ENCODE assay signal across 8 cellular contexts in the genomic region with DNA sequence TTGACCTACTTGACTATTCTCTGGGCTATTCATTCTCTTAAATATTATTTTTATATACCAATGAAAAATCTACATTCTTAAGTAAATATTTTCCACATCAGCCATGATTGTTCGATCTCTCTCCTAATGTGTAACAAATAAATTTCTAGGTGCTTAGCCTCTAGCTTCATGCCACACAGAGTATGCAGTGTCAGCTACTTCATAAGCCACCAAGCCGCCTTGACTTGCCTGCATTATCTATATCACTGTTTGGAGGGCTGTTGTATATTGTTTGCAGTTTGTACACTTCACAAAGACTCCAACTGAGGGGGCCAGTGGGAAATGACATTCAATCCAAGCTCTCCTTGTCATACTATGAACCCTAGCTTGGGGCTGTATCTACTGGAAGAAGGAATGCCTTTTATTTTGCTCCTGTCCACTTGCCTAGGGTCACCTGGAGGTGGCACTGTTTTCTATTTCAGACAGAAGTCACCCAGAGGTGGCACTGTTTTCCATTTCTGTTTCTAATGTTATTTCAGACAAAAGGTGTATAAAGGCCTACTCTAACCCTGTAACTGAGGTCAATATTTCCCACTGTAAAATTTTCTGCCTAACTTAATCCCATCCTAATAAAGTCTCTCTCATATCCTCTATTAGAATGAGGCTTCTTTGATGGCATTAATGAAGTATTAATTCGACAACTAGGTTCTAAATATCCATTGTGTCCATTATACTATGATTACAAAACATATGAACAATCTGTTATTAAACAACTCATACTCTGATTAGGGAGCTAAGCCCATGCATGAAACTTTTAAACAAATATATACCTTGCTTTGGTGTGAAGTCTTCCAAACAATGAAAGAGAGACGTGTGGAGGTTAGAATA. TPM values are rescaled to one million over a fixed set of nuclear protein-coding genes. Genes with fewer than 3 reads are reported as not detected.
DNase-seq lines count a peak whose midpoint lies in the region; ATAC-seq and TF ChIP-seq lines count a peak whose summit lies in the region.

No MANE protein-coding gene starts in this region.

- H3K4ac ChIP-seq in IMR-90 (ENCODE audit: low read depth, low read length) (no peak overlapping the region; the same call in 1 of the 2 replicates), mesendoderm (ENCODE audit: low read depth, low read length) (no peak overlapping the region)

- H3K36me3 Mint-ChIP-seq in T-cell: no peaks in the 10 kb centered on the region

- no peak overlapping the region for H4K91ac ChIP-seq in IMR-90 (ENCODE audit: insufficient read depth, low read depth, low read length)

- H3K4me1 ChIP-seq in IMR-90 (ENCODE audit: control insufficient read depth, insufficient read depth, low read length) (peaks cover 10% of the 10 kb centered on the region; the same call in 1 of the 2 replicates), mesendoderm (ENCODE audit: control insufficient read depth, low read depth, low read length) (no peaks in the 10 kb centered on the region), vagina (no peaks in the 10 kb centered on the region)

- DNase-seq in activated CD4-positive, CD25-positive, alpha-beta regulatory T cell treated with anti-CD3 and anti-CD28 coated beads, Interleukin-2, amount 50 U/mL, for 16 hours (ENCODE audit: low read depth, low spot score): peak; percentile 18
- DNase-seq in activated CD4-positive, CD25-positive, alpha-beta regulatory T cell treated with anti-CD3 and anti-CD28 coated beads, Interleukin-2, amount 50 U/mL, for 72 hours: no peak
- DNase-seq in IMR-90: peak; percentile 36
- DNase-seq in T-cell: peak in 31 of 34 experiments; percentile 1 to 52 (median 27)
- DNase-seq in brain microvascular endothelial cell: no peak
- peak; percentile 91 for DNase-seq in mesendoderm
- DNase-seq in vagina (ENCODE audit: extremely low spot score in 2 of 2): no peak

- no peak overlapping the region for H3K4me3 Mint-ChIP-seq in T-cell

- H3K9ac ChIP-seq in IMR-90 (ENCODE audit: low read depth, low read length): no peak overlapping the region
- peak overlapping the region; percentile 40 for H3K9ac ChIP-seq in mesendoderm (ENCODE audit: low read length)

- no peak overlapping the region for H2BK20ac ChIP-seq in IMR-90 (ENCODE audit: low read depth, low read length)

- TF ChIP-seq POLR2A in IMR-90 (IDR thresholded peaks at IDR 0.05; ENCODE audit: low read depth, low read length) (no peak), vagina (IDR thresholded peaks at IDR 0.05) (no peak)

- in situ Hi-C loops in IMR-90 (cut with MboI; ENCODE audit: low sequenced_read_pairs): no loop called here
- in situ Hi-C loops in brain microvascular endothelial cell (cut with HindIII; ENCODE audit: low pct_ligation_motif_present, low sequenced_read_pairs): no loop called here

- peak overlapping the region; percentile 90 for H2BK5ac ChIP-seq in IMR-90 (ENCODE audit: low read depth, low read length, poor library complexity, severe bottlenecking)
- no peak overlapping the region for H2BK5ac ChIP-seq in mesendoderm (ENCODE audit: low read length)

- H3K9me3 Mint-ChIP-seq in T-cell: no peaks in the 10 kb centered on the region

- H3K79me1 ChIP-seq in IMR-90 (ENCODE audit: low read depth in 1 of 2, low read length in 2 of 2) (peaks cover 5 to 31% of the 10 kb centered on the region in 2 experiments), mesendoderm (ENCODE audit: low read length) (peaks cover 2% of the 10 kb centered on the region)

- TF ChIP-seq RAD21 in IMR-90 (IDR thresholded peaks at IDR 0.05; ENCODE audit: low read length): peak; percentile 48

- peak overlapping the region in 1 of 2 experiments; percentile 51; a peak in 1 of 4 replicates for H4K8ac ChIP-seq in IMR-90 (ENCODE audit: low read depth in 2 of 2, low read length in 2 of 2)
- no peak overlapping the region for H4K8ac ChIP-seq in mesendoderm (ENCODE audit: low read depth, low read length)

- intact Hi-C loops in IMR-90 (cut with micrococcal nuclease) (no loop called here), vagina (cut with DNase I) (no loop called here)

- H2AK5ac ChIP-seq in IMR-90 (ENCODE audit: low read depth, low read length) (no peak overlapping the region), mesendoderm (ENCODE audit: low read length) (no peak overlapping the region)

- H4K20me1 ChIP-seq in IMR-90 (ENCODE audit: insufficient read depth, low read length): peaks cover 26% of the 10 kb centered on the region; the same call in 1 of the 2 replicates

- ATAC-seq in GM21737 (IDR thresholded peaks at IDR 0.05; ENCODE audit: unreplicated experiment) (peak; percentile 95), IMR-90 (ENCODE audit: low read depth) (no peak), T-cell (replicated peaks in 1 of 4) (peak; percentile 58 to 80 (median 63))

- peaks cover 13% of the 10 kb centered on the region for H3K79me2 ChIP-seq in mesendoderm (ENCODE audit: control insufficient read depth, insufficient read depth, low read length)

- CTCF ChIA-PET in IMR-90 (lab: Yijun Ruan, JAX): interaction anchor here (0.5 to 1.7 kb wide), 7 partner anchors 10 to 195 kb away, joined by 3 to 7 read pairs (median 3); no protein-coding TSS in a partner anchor
- CTCF ChIA-PET in T-cell (lab: Charles Lee): interaction anchor here (0.5 to 3.4 kb wide), 36 partner anchors 8 to 1694 kb away, joined by 3 to 26 read pairs (median 4); no protein-coding TSS in a partner anchor

- H3K27me3 Mint-ChIP-seq in T-cell: no peaks in the 10 kb centered on the region

- no CpG with 5 or more reads among the region's 4 CpGs for WGBS in IMR-90 (ENCODE audit: extremely low coverage in 2 of 2, insufficient read length in 1 of 2), 2 experiments
- no CpG with 5 or more reads among the region's 4 CpGs for WGBS in mesendoderm (ENCODE audit: extremely low coverage, insufficient coverage, low lambda C conversion rate)

- H3K18ac ChIP-seq in IMR-90 (ENCODE audit: low read depth, low read length): peak overlapping the region; percentile 60; the same call in 1 of the 2 replicates
- no peak overlapping the region for H3K18ac ChIP-seq in mesendoderm (ENCODE audit: low read length)

- no peak overlapping the region for H4K5ac ChIP-seq in IMR-90 (ENCODE audit: low read depth, low read length)
- H4K5ac ChIP-seq in mesendoderm (ENCODE audit: low read length): no peak overlapping the region

- H2AK9ac ChIP-seq in IMR-90 (replicated peaks; ENCODE audit: low read depth, low read length, poor library complexity): no peak overlapping the region

- H3K9me3 ChIP-seq in IMR-90 (ENCODE audit: control insufficient read depth, insufficient read depth, low read length) (no peaks in the 10 kb centered on the region), vagina (no peaks in the 10 kb centered on the region)

- no peak overlapping the region for H2AFZ ChIP-seq in IMR-90 (replicated peaks; ENCODE audit: low read length, poor library complexity)

- H3K9me1 ChIP-seq in IMR-90 (ENCODE audit: insufficient read depth, low read length): 0 out of 2 replicates have a peak, but pooled peaks cover 3% of the 10 kb centered on the region

- no peak overlapping the region for H3K27ac Mint-ChIP-seq in T-cell

- dilution Hi-C loops in IMR-90 (cut with HindIII; ENCODE audit: low sequenced_read_pairs, unreplicated experiment): no loop called here

- H3K4me3 ChIP-seq in IMR-90 (ENCODE audit: insufficient read depth, low read depth, low read length) (no peak overlapping the region), brain microvascular endothelial cell (ENCODE audit: low read depth, low read length) (no peak overlapping the region), mesendoderm (ENCODE audit: low read length) (no peak overlapping the region), vagina (no peak overlapping the region)

- H3K56ac ChIP-seq in IMR-90 (ENCODE audit: extremely low read depth, insufficient read depth, low read length) (no peak overlapping the region), mesendoderm (ENCODE audit: low read length) (peak overlapping the region; percentile 82)

- H3K27me3 ChIP-seq in IMR-90 (ENCODE audit: control insufficient read depth, insufficient read depth, low read length) (no peaks in the 10 kb centered on the region), brain microvascular endothelial cell (replicated peaks) (no peaks in the 10 kb centered on the region), mesendoderm (ENCODE audit: insufficient read depth, low read length, poor library complexity) (no peaks in the 10 kb centered on the region), vagina (no peaks in the 10 kb centered on the region)

- no TSS peak for BruUV-seq in IMR-90 (replicated peaks; lab: Mats Ljungman, UMichigan)

- POLR2A ChIA-PET in IMR-90 (lab: Charles Lee; ENCODE audit: unreplicated experiment): no interaction called here
- POLR2A ChIA-PET in T-cell (lab: Charles Lee): interaction anchor here in 1 of 2 donors (0.6 kb wide), 1 partner anchor 142 kb away, joined by 3 read pairs; no protein-coding TSS in a partner anchor

- H2BK120ac ChIP-seq in IMR-90 (ENCODE audit: low read depth, low read length) (no peak overlapping the region), mesendoderm (ENCODE audit: low read depth, low read length) (no peak overlapping the region)

- TF ChIP-seq CTCF in IMR-90 (conservative IDR thresholded peaks at IDR 0.05; ENCODE audit: low read depth, low read length) (peak; percentile 73), brain microvascular endothelial cell (IDR thresholded peaks at IDR 0.05; ENCODE audit: low read depth, low read length, missing control alignments) (peak; percentile 85), vagina (IDR thresholded peaks at IDR 0.05) (peak; percentile 5 to 24 (median 19))

- peak overlapping the region; percentile 30; the same call in 1 of the 2 replicates for H3K27ac ChIP-seq in IMR-90 (ENCODE audit: insufficient read depth, low read length)
- H3K27ac ChIP-seq in brain microvascular endothelial cell: no peak overlapping the region
- no peak overlapping the region for H3K27ac ChIP-seq in mesendoderm (ENCODE audit: low read depth, low read length)
- H3K27ac ChIP-seq in vagina: no peak overlapping the region

- H3K4me2 ChIP-seq in IMR-90 (ENCODE audit: low read depth, low read length): no peak overlapping the region
- no peak overlapping the region for H3K4me2 ChIP-seq in mesendoderm (ENCODE audit: low read length)

- no peak overlapping the region for H2BK15ac ChIP-seq in IMR-90 (ENCODE audit: low read depth, low read length)
- H2BK15ac ChIP-seq in mesendoderm (replicated peaks; ENCODE audit: low read depth): no peak overlapping the region

- H3K36me3 ChIP-seq in IMR-90 (ENCODE audit: control insufficient read depth, insufficient read depth, low read length) (peaks cover 5% of the 10 kb centered on the region), brain microvascular endothelial cell (replicated peaks) (peaks cover 4% of the 10 kb centered on the region), mesendoderm (ENCODE audit: control insufficient read depth, insufficient read depth, low read length) (no peaks in the 10 kb centered on the region), vagina (no peaks in the 10 kb centered on the region)

- H3K23ac ChIP-seq in IMR-90 (ENCODE audit: low read depth, low read length) (no peak overlapping the region), mesendoderm (ENCODE audit: low read length) (no peak overlapping the region)

- peaks cover 0 to 7% (median 2%) of the 10 kb centered on the region in 3 donors for H3K4me1 Mint-ChIP-seq in T-cell

- H3K14ac ChIP-seq in IMR-90 (replicated peaks; ENCODE audit: low read depth, low read length): no peak overlapping the region

RNA-seq across cellular contexts. Expression of gene COL5A2, which starts 36.4 kb away (rescaled TPM):
- total RNA-seq in IMR-90 (2012; rRNA removed): 235 and 257 TPM in 2 replicates
- polyA plus RNA-seq in IMR-90 (2012; rRNA removed): 155 and 181 TPM in 2 replicates
- polyA plus RNA-seq in IMR-90 (2012; cell fraction: cytosol; rRNA removed): 85.6 and 111 TPM in 2 replicates
- polyA plus RNA-seq in IMR-90 (2012; cell fraction: nucleus; rRNA removed; ENCODE audit: low replicate concordance): 121 and 233 TPM in 2 replicates
- 1 to 10 TPM in 4 of 5 donors, under 1 TPM in 1; 0.40 to 1.9 (median 1.3) TPM for total RNA-seq in T-cell
- polyA plus RNA-seq in mesendoderm (2013, experiment 1 of 2): 74.1 TPM
- polyA plus RNA-seq in mesendoderm (2013, experiment 2 of 2): 72.8 TPM
- total RNA-seq in vagina: 33.1 TPM

Comparison
In these comparisons a context has a peak if more than half of its experiments do, and no peak if none do; other contexts are left out.
1. DNase-seq: peak in activated CD4-positive, CD25-positive, alpha-beta regulatory T cell treated with anti-CD3 and anti-CD28 coated beads, Interleukin-2, amount 50 U/mL, for 16 hours (single experiment), IMR-90 (single experiment), T-cell (31 of 34) and mesendoderm (single experiment); none in activated CD4-positive, CD25-positive, alpha-beta regulatory T cell treated with anti-CD3 and anti-CD28 coated beads, Interleukin-2, amount 50 U/mL, for 72 hours (single experiment), brain microvascular endothelial cell (single experiment) and vagina (0 of 2).
2. CTCF ChIP-seq: peak in every context shown above with its lines; median percentile 85 in brain microvascular endothelial cell; 73 in IMR-90; 19 in vagina.
3. RNA of gene COL5A2, which starts 36.4 kb away (total RNA-seq): 235 to 257 TPM in IMR-90 and 33.1 TPM in vagina (single experiment); 0.40 to 1.9 TPM in T-cell; every median in the first group is over 10 times any median in the second.